Comparison of ENCODE assay signal across 9 cellular contexts in the genomic region with DNA sequence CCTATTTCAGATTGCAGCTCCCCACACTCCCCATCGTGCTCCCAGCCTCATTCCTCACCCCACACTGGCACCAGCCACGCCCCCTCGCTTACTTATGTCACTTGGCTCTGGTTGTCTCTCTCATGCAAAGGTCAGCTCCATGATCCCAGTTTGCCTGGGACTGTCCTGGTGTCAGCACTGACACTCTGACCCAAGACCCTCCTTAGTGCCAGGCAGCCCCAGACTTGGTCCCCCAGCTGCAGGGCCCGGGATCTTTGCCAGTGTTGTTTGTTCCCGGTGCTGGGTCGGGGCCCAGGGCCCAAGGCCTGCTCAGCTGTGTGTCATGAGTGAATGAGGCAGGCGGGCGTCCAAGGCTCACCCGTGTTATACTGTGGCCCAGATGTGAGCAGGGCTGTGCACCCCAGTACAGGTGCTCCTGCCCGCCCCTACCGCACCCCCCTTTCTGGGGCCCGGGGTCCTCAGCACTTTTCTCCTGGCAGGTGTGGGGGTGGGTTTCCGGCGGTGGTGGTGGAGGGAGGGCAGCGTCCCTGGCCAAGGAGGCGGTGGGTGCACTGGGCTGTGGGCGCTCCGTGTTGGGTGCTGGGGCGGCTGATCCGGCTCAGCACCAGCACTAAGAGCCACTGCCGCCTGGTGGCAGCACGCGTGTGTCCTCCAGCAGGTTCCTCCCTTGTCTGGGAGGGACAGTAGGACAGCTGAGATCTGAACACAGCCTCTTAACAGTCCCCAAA. TPM values are rescaled to one million over a fixed set of nuclear protein-coding genes. Genes with fewer than 3 reads are reported as not detected.
DNase-seq lines count a peak whose midpoint lies in the region; ATAC-seq and TF ChIP-seq lines count a peak whose summit lies in the region.
"Had no signal": no experiment of that assay in that cellular context is flagged by ENCODE, and none has a peak within 500 bp of the region (broad histone marks: within the 10 kb centered on the region; RNA-seq: fewer than 3 reads in every experiment).

No MANE protein-coding gene starts in this region.

- no peaks in the 10 kb centered on the region for H3K36me3 Mint-ChIP-seq in progenitor cell of endocrine pancreas (ENCODE audit: insufficient read depth)

- peak; percentile 59 for DNase-seq in NCI-H82 (lab: John Stamatoyannopoulos, UW)
- no peak for DNase-seq in NCI-H82 treated with DMSO at 0.1 percent for 48 hours (lab: John Stamatoyannopoulos, UW; ENCODE audit: unreplicated experiment)
- DNase-seq in RPMI8226: peak; percentile 85
- peak; percentile 76 for DNase-seq in activated naive CD4-positive, alpha-beta T cell treated with anti-CD3 and anti-CD28 coated beads, Interleukin-2, amount 50 U/mL, for 16 hours
- peak; percentile 84 for DNase-seq in Right ventricle myocardium superior
- DNase-seq in progenitor cell of endocrine pancreas (ENCODE audit: low spot score, unreplicated experiment): peak; percentile 15

- H3K4me3 Mint-ChIP-seq in progenitor cell of endocrine pancreas (ENCODE audit: low read depth): no peak overlapping the region

- H3K4me1 Mint-ChIP-seq in progenitor cell of endocrine pancreas (ENCODE audit: low read depth): no peaks in the 10 kb centered on the region

- TF ChIP-seq CTCF in progenitor cell of endocrine pancreas (IDR thresholded peaks at IDR 0.05; ENCODE audit: unreplicated experiment): peak; percentile 65

- ATAC-seq in Right ventricle myocardium superior (ENCODE audit: poor library complexity): peak; percentile 91
- no peak for ATAC-seq in GM18520 (IDR thresholded peaks at IDR 0.05; ENCODE audit: unreplicated experiment)
- no peak for ATAC-seq in GM21825 (IDR thresholded peaks at IDR 0.05; ENCODE audit: unreplicated experiment)

- H3K9me3 Mint-ChIP-seq in progenitor cell of endocrine pancreas (ENCODE audit: low read depth): peaks cover 16% of the 10 kb centered on the region

- intact Hi-C loops in Right ventricle myocardium superior (cut with DNase I): no loop called here

- peaks cover 17% of the 10 kb centered on the region for H3K27me3 Mint-ChIP-seq in progenitor cell of endocrine pancreas

- H3K27ac Mint-ChIP-seq in progenitor cell of endocrine pancreas: no peak overlapping the region

RNA-seq across cellular contexts. Expression of a gene that starts 19.5 kb away (rescaled TPM):
- total RNA-seq in Right ventricle myocardium superior: not detected
- total RNA-seq in progenitor cell of endocrine pancreas: 0.10 TPM in 1 of 2 replicates, not detected in the other
- total RNA-seq: glomerular endothelial cell had no signal

RNA-seq across cellular contexts. Expression of a gene that starts 32.5 kb away (rescaled TPM):
- total RNA-seq in Right ventricle myocardium superior: 61.5 TPM
- total RNA-seq in progenitor cell of endocrine pancreas: 17.4 and 19.0 TPM in 2 replicates
